Comparison of ENCODE assay signal across 4 cellular contexts in the genomic region with DNA sequence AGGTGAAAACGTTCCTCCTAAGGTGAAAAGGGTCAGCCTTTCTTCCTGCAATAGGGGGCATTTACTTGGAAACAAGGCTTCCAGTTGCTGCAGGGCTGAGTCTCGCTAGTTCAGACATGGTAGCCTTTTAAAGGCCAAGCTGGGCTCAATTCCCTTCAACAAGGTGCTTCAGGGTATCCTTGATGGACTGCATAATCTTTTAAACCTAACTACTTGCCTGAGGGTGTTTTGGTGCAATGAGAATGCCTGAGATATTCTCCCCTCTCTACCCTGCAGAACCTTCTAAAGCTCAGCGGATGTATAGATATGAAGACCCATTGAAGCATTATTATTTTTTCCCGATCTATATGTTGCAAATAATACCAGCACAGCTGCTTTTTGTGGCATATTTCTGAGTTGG.
"Had no signal": no experiment of that assay in that cellular context is flagged by ENCODE, and none has a peak within 500 bp of the region (broad histone marks: within the 10 kb centered on the region; RNA-seq: fewer than 3 reads in every experiment).

No MANE protein-coding gene starts in this region.

- H3K27ac ChIP-seq: HL-60 had no signal

- H3K4me3 ChIP-seq: K562 had no signal

- ATAC-seq: HepG2, K562 had no signal

- DNase-seq: IMR-90 had no signal
